25 cellular contexts compared by ENCODE assay signal in genomic region chr4:31053451-31053850, GRCh38.
"Had no signal": no experiment of that assay in that cellular context is flagged by ENCODE, and none has a peak within 500 bp of the region (broad histone marks: within the 10 kb centered on the region; RNA-seq: fewer than 3 reads in every experiment).

No MANE protein-coding gene starts in this region.

- H3K27me3 ChIP-seq: colonic mucosa, esophagus squamous epithelium, gastrocnemius medialis, heart right ventricle, left lung had no signal

- H3K4me3 ChIP-seq: colonic mucosa, esophagus squamous epithelium, gastrocnemius medialis, heart right ventricle, left lung, lower lobe of right lung, mucosa of descending colon had no signal

- H3K4me1 ChIP-seq: colonic mucosa, esophagus squamous epithelium, gastrocnemius medialis, heart right ventricle, left lung, lower lobe of right lung had no signal

- H3K27me3 Mint-ChIP-seq: dendritic cell treated with granulocyte-macrophage colony-stimulating factor and Interleukin-4, amounts not matched to agents 40 ng/mL and 50 ng/mL, for 4 days; effector memory CD8-positive, alpha-beta T cell; naive B cell had no signal

- DNase-seq: colonic mucosa; cortex of kidney; effector CD8-positive, alpha-beta T cell; effector memory CD8-positive, alpha-beta T cell; endodermal cell; erythroblast; esophagus squamous epithelium; foreskin fibroblast; foreskin melanocyte; gastrocnemius medialis; glutamatergic neuron; head of caudate nucleus; heart right ventricle; hippocampal formation; left cardiac atrium; left lung; left ventricle myocardium superior; lower lobe of right lung; mesenchymal stem cell; mucosa of descending colon; naive B cell had no signal

- H3K4me1 Mint-ChIP-seq: naive B cell had no signal

- H3K36me3 Mint-ChIP-seq: naive B cell had no signal

- H3K4me3 Mint-ChIP-seq: dendritic cell treated with granulocyte-macrophage colony-stimulating factor and Interleukin-4, amounts not matched to agents 40 ng/mL and 50 ng/mL, for 4 days; effector memory CD8-positive, alpha-beta T cell; endodermal cell; mesothelial cell of epicardium; naive B cell had no signal

- H3K9me3 Mint-ChIP-seq: dendritic cell treated with granulocyte-macrophage colony-stimulating factor and Interleukin-4, amounts not matched to agents 40 ng/mL and 50 ng/mL, for 4 days; endodermal cell; mesothelial cell of epicardium had no signal

- ATAC-seq: effector memory CD8-positive, alpha-beta T cell; esophagus mucosa; gastrocnemius medialis; heart right ventricle; left cardiac atrium; left lung; left ventricle myocardium superior; lower lobe of right lung; mucosa of descending colon had no signal

- H3K36me3 ChIP-seq: colonic mucosa, esophagus squamous epithelium, gastrocnemius medialis, heart right ventricle, left lung, lower lobe of right lung had no signal

- H3K27ac Mint-ChIP-seq: dendritic cell treated with granulocyte-macrophage colony-stimulating factor and Interleukin-4, amounts not matched to agents 40 ng/mL and 50 ng/mL, for 4 days; effector memory CD8-positive, alpha-beta T cell; endodermal cell; mesothelial cell of epicardium; naive B cell had no signal

- H3K9me3 ChIP-seq: colonic mucosa, esophagus squamous epithelium, gastrocnemius medialis, heart right ventricle, left lung, lower lobe of right lung, mucosa of descending colon had no signal

- H3K27ac ChIP-seq: colonic mucosa, epithelial cell of prostate, esophagus squamous epithelium, gastrocnemius medialis, heart right ventricle, left lung, lower lobe of right lung had no signal
